ENCODE assay signal across 8 cellular contexts in the genomic region with DNA sequence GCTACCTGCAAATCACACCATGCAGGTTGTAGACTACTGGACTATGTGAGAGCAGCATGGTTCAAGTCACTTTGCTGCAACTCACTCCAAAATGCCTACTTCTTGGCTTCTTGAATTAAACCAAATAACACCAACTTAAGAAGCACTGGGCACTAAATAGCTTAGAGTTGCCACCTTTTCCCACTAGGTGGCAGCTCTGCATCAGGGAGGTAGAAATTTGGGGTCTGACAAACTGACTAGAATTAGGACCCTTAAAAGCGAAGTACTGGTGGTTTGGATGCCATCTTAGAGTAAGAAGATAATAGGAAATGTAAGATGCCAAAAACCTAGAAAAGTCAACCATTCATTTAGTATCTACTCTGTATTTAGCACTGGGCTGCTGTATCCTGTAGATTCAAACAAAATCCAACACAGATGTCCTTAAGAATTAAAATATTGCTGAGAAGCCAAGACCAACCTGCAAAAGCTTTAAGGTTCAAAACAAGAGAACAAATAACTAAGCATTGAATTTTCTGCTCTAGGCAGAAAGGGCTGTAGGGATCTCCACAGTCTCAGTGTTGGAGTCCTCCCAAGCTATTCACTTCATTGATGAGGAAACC.
A peak's percentile ranks its signal among the peaks of the same experiment; 100 is the strongest.
DNase-seq lines count a peak whose midpoint lies in the region; TF ChIP-seq lines count a peak whose summit lies in the region.

No MANE protein-coding gene starts in this region.

- peaks cover 14% of the 10 kb centered on the region for H3K27me3 Mint-ChIP-seq in MCF 10A (ENCODE audit: insufficient read depth, unreplicated experiment)

- CTCF ChIA-PET in MCF 10A (lab: Yijun Ruan, JAX), result interaction anchor here (0.5 to 7.5 kb wide), 64 partner anchors 10 to 1333 kb away, joined by 3 to 227 read pairs (median 5); a partner anchor contains a TSS

- H3K4me3 Mint-ChIP-seq in MCF 10A (ENCODE audit: unreplicated experiment), result no peak overlapping the region

- TF ChIP-seq EP300 in transverse colon (IDR thresholded peaks at IDR 0.05; ENCODE audit: low read depth) (no peak), ovary (IDR thresholded peaks at IDR 0.05) (no peak)

- H3K36me3 ChIP-seq in breast epithelium (no peaks in the 10 kb centered on the region), NT2/D1 (ENCODE audit: insufficient read depth, insufficient read length, low read length) (no peaks in the 10 kb centered on the region), transverse colon (no peaks in the 10 kb centered on the region), ovary (no peaks in the 10 kb centered on the region)

- no TSS peak for BruUV-seq in MCF 10A (replicated peaks; lab: Mats Ljungman, UMichigan)

- no peak overlapping the region for H3K4me3 ChIP-seq in breast epithelium
- H3K4me3 ChIP-seq in NT2/D1 (ENCODE audit: insufficient read length, low read depth), result no peak overlapping the region
- no peak overlapping the region for H3K4me3 ChIP-seq in foreskin fibroblast (ENCODE audit: low read depth in 1 of 2, low read length in 2 of 2)
- no peak overlapping the region for H3K4me3 ChIP-seq in transverse colon
- no peak overlapping the region for H3K4me3 ChIP-seq in ovary

- peak; percentile 48 for DNase-seq in MCF 10A (ENCODE audit: unreplicated experiment)
- DNase-seq in breast epithelium (ENCODE audit: low spot score in 2 of 2), result no peak
- DNase-seq in NT2/D1 (ENCODE audit: low read depth, low spot score), result peak; percentile 22
- peak; percentile 41 to 77 for DNase-seq in foreskin fibroblast
- DNase-seq in transverse colon, result no peak
- DNase-seq in DMS114 treated with DMSO at 0.1 percent for 48 hours (lab: John Stamatoyannopoulos, UW; ENCODE audit: unreplicated experiment), result no peak
- no peak for DNase-seq in ovary
- DNase-seq in T-helper 9 cell, result no peak

- H3K27ac ChIP-seq in breast epithelium (no peak overlapping the region), transverse colon (peak overlapping the region in 1 of 4 donors; percentile 81), ovary (no peak overlapping the region)

- 10 to 35% methylated on average over 1 of the region's 1 CpG for WGBS in transverse colon (ENCODE audit: low coverage in 1 of 2), 2 donors
- WGBS in ovary, 3 donors, result 73 to 85% (median 76%) methylated on average over 1 of the region's 1 CpG

- no peak overlapping the region for H3K27ac Mint-ChIP-seq in MCF 10A (ENCODE audit: low read depth, unreplicated experiment)

- no peaks in the 10 kb centered on the region for H3K27me3 ChIP-seq in breast epithelium
- no peaks in the 10 kb centered on the region for H3K27me3 ChIP-seq in NT2/D1 (ENCODE audit: insufficient read depth, insufficient read length)
- no peaks in the 10 kb centered on the region for H3K27me3 ChIP-seq in transverse colon
- H3K27me3 ChIP-seq in ovary, result no peaks in the 10 kb centered on the region

- TF ChIP-seq POLR2A in breast epithelium (IDR thresholded peaks at IDR 0.05) (no peak), transverse colon (IDR thresholded peaks at IDR 0.05) (no peak), ovary (IDR thresholded peaks at IDR 0.05) (no peak)

- H3K4me1 ChIP-seq in breast epithelium, result no peaks in the 10 kb centered on the region
- no peaks in the 10 kb centered on the region for H3K4me1 ChIP-seq in NT2/D1 (ENCODE audit: insufficient read depth, insufficient read length)
- H3K4me1 ChIP-seq in transverse colon, result peaks cover 0 to 6% (median 1%) of the 10 kb centered on the region in 4 donors
- peaks cover 2% of the 10 kb centered on the region for H3K4me1 ChIP-seq in ovary (ENCODE audit: insufficient read depth)

- no peak overlapping the region for H3K9ac ChIP-seq in NT2/D1 (ENCODE audit: insufficient read length, low read depth)

- no peaks in the 10 kb centered on the region for H3K4me1 Mint-ChIP-seq in MCF 10A (ENCODE audit: insufficient read depth, unreplicated experiment)

- in situ Hi-C loops in transverse colon (cut with MboI; ENCODE audit: low pct_ligation_motif_present in 1 of 4, low pct_unique_long_range_greater_than_20kb in 1 of 4, low sequenced_read_pairs in 3 of 4), result no loop called here

- POLR2A ChIA-PET in MCF 10A (lab: Yijun Ruan, JAX), result interaction anchor here (0.6 to 1.7 kb wide), 7 partner anchors 66 to 190 kb away, joined by 3 to 9 read pairs (median 4); a partner anchor contains a TSS

- no peaks in the 10 kb centered on the region for H3K36me3 Mint-ChIP-seq in MCF 10A (ENCODE audit: insufficient read depth, unreplicated experiment)

- intact Hi-C loops in MCF 10A (cut with micrococcal nuclease), result loop anchor here (1.0 to 2.0 kb wide), 4 partner anchors 65 to 192 kb away; no protein-coding TSS in a partner anchor
- intact Hi-C loops in breast epithelium (cut with DNase I; ENCODE audit: low total_unique reads), result no loop called here
- intact Hi-C loops in transverse colon (cut with DNase I; ENCODE audit: low total_unique reads), result loop anchor here (10.0 kb wide), 1 partner anchor 63 kb away; a partner anchor contains a TSS
- intact Hi-C loops in ovary (cut with DNase I), result loop anchor here in 1 of 4 donors (10.0 kb wide), 1 partner anchor 193 kb away; no protein-coding TSS in a partner anchor

- H3K9me3 Mint-ChIP-seq in MCF 10A (ENCODE audit: unreplicated experiment), result no peaks in the 10 kb centered on the region

- peak; percentile 78 for TF ChIP-seq CTCF in MCF 10A (IDR thresholded peaks at IDR 0.05; ENCODE audit: unreplicated experiment)
- TF ChIP-seq CTCF in breast epithelium (IDR thresholded peaks at IDR 0.05), result peak in 1 of 3 donors; percentile 19
- peak; percentile 77 for TF ChIP-seq CTCF in foreskin fibroblast (IDR thresholded peaks at IDR 0.05; ENCODE audit: low read depth, low read length)
- peak; percentile 31 to 42 (median 41) for TF ChIP-seq CTCF in transverse colon (IDR thresholded peaks at IDR 0.05)
- peak in 1 of 3 donors; percentile 27 for TF ChIP-seq CTCF in ovary (IDR thresholded peaks at IDR 0.05)

- no peaks in the 10 kb centered on the region for H3K9me3 ChIP-seq in breast epithelium
- H3K9me3 ChIP-seq in NT2/D1 (ENCODE audit: insufficient read depth, low read length), result peaks cover 5% of the 10 kb centered on the region; the same call in 1 of the 2 replicates
- H3K9me3 ChIP-seq in transverse colon, result no peaks in the 10 kb centered on the region
- no peaks in the 10 kb centered on the region for H3K9me3 ChIP-seq in ovary

Comparison
In these comparisons a context has a peak if more than half of its experiments do, and no peak if none do; other contexts are left out.
1. DNase-seq: peak in MCF 10A (single experiment), NT2/D1 (single experiment) and foreskin fibroblast (2 of 2); none in breast epithelium (0 of 2), transverse colon (single experiment), DMS114 treated with DMSO at 0.1 percent for 48 hours (single experiment), ovary (0 of 5) and T-helper 9 cell (single experiment).